ENCODE assay signal across 27 cellular contexts in genomic region chr5:25334288-25334790, GRCh38.
"Had no signal": no experiment of that assay in that cellular context is flagged by ENCODE, and none has a peak within 500 bp of the region (broad histone marks: within the 10 kb centered on the region; RNA-seq: fewer than 3 reads in every experiment).

No MANE protein-coding gene starts in this region.

- ATAC-seq: left colon; left lung; lower lobe of right lung; naive thymus-derived CD8-positive, alpha-beta T cell; right cardiac atrium; stimulated activated effector memory CD8-positive, alpha-beta T cell treated with anti-CD3 and anti-CD28 coated beads, Interleukin-12 subunit alpha, Interleukin-12 subunit beta, amount 100 ng/mL, for 72 hours; upper lobe of right lung had no signal

- H3K27me3 Mint-ChIP-seq: naive thymus-derived CD8-positive, alpha-beta T cell; progenitor cell of endocrine pancreas; stimulated activated naive CD8-positive, alpha-beta T cell treated with anti-CD3 and anti-CD28 coated beads, Interleukin-15, Interleukin-2, amounts not matched to agents 100 ng/mL and 50 ng/mL, for 24 hours had no signal

- H3K36me3 ChIP-seq: left lung, lower lobe of right lung, ovary, sigmoid colon, spleen, suprapubic skin, thoracic aorta, tibial artery, upper lobe of right lung, uterus had no signal

- H3K4me3 Mint-ChIP-seq: immature natural killer cell; naive thymus-derived CD8-positive, alpha-beta T cell; nephron; neural crest cell; stimulated activated effector memory CD8-positive, alpha-beta T cell treated with anti-CD3 and anti-CD28 coated beads, Interleukin-12 subunit alpha, Interleukin-12 subunit beta, amount 100 ng/mL, for 72 hours; stimulated activated naive CD8-positive, alpha-beta T cell treated with anti-CD3 and anti-CD28 coated beads, Interleukin-15, Interleukin-2, amounts not matched to agents 100 ng/mL and 50 ng/mL, for 24 hours had no signal

- H3K4me1 ChIP-seq: left lung, lower lobe of right lung, sigmoid colon, spleen, suprapubic skin, tibial artery, upper lobe of right lung, uterus had no signal

- H3K27ac Mint-ChIP-seq: immature natural killer cell; naive thymus-derived CD8-positive, alpha-beta T cell; nephron; progenitor cell of endocrine pancreas; stimulated activated effector memory CD8-positive, alpha-beta T cell treated with anti-CD3 and anti-CD28 coated beads, Interleukin-12 subunit alpha, Interleukin-12 subunit beta, amount 100 ng/mL, for 72 hours; stimulated activated naive CD8-positive, alpha-beta T cell treated with anti-CD3 and anti-CD28 coated beads, Interleukin-15, Interleukin-2, amounts not matched to agents 100 ng/mL and 50 ng/mL, for 24 hours had no signal

- H3K27me3 ChIP-seq: left lung, ovary, sigmoid colon, spleen, suprapubic skin, tibial artery, upper lobe of right lung, uterus had no signal

- H3K27ac ChIP-seq: left lung, lower lobe of right lung, ovary, sigmoid colon, spleen, suprapubic skin, thoracic aorta, tibial artery, upper lobe of right lung, uterus had no signal

- H3K4me3 ChIP-seq: left lung, lower lobe of right lung, ovary, sigmoid colon, spleen, suprapubic skin, thoracic aorta, tibial artery, upper lobe of right lung, uterus had no signal

- H3K9me3 Mint-ChIP-seq: nephron had no signal

- H3K4me1 Mint-ChIP-seq: immature natural killer cell; naive thymus-derived CD8-positive, alpha-beta T cell; nephron; neural crest cell; stimulated activated effector memory CD8-positive, alpha-beta T cell treated with anti-CD3 and anti-CD28 coated beads, Interleukin-12 subunit alpha, Interleukin-12 subunit beta, amount 100 ng/mL, for 72 hours had no signal

- H3K36me3 Mint-ChIP-seq: naive thymus-derived CD8-positive, alpha-beta T cell; stimulated activated effector memory CD8-positive, alpha-beta T cell treated with anti-CD3 and anti-CD28 coated beads, Interleukin-12 subunit alpha, Interleukin-12 subunit beta, amount 100 ng/mL, for 72 hours had no signal

- H3K9me3 ChIP-seq: lower lobe of right lung, ovary, sigmoid colon, suprapubic skin, thoracic aorta, tibial artery, upper lobe of right lung, uterus had no signal

- DNase-seq: hypothalamus; immature natural killer cell; kidney; left colon; left lung; lower lobe of right lung; mammary epithelial cell; mesenchymal stem cell; naive thymus-derived CD8-positive, alpha-beta T cell; ovary; right cardiac atrium; sigmoid colon; small intestine; spleen; stimulated activated CD4-positive, alpha-beta T cell treated with anti-CD3 and anti-CD28 coated beads, Interleukin-4, amount 100 ng/mL, for 24 hours; stimulated activated naive CD4-positive, alpha-beta T cell; tibial artery; trophoblast cell; upper lobe of right lung; uterus had no signal
